Comparison of ENCODE assay signal across 17 cellular contexts in the genomic region with DNA sequence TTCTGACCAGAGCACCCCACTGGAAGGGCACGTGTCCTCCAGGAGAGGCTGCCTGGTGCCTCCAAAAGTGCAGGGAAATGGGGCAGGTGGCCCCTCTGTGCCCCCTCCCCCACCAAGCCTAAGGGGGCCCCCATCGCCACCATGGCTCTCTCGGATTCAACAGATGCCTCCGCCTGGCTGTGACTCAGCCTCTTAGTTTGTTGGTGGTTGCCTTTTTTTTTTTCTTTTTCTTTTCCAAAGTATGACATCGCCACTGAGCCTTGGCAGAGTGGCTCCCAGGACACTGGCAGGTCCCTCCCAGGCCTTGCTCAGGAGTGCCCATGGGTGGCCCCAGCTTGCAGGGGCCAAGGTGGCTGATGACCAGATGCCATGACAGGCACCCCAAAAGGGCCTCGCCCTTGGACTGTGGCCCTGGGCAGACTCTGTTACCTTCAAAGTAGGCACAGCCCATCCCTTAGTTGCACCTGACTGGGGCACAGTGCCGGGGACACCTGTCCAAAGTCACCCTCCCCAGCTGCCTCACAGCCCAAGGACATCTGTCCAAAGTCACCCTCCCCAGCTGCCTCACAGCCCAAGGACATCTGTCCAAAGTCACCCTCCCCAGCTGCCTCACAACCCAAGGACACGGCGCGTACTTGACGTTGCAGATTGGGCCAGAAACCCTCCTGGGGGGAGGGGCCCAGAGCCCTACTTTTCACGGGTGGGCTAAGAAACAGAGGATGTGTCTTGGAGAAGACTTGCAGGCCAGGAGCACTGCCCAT. TPM values are rescaled to one million over a fixed set of nuclear protein-coding genes. Genes with fewer than 3 reads are reported as not detected.
DNase-seq lines count a peak whose midpoint lies in the region.
"Had no signal": no experiment of that assay in that cellular context is flagged by ENCODE, and none has a peak within 500 bp of the region (broad histone marks: within the 10 kb centered on the region; RNA-seq: fewer than 3 reads in every experiment).

No MANE protein-coding gene starts in this region.

- peak; percentile 41 for DNase-seq in A172 (ENCODE audit: low spot score)
- DNase-seq in GM03348 (ENCODE audit: low spot score) = peak; percentile 62
- DNase-seq in SHP77 treated with DMSO at 0.1 percent for 48 hours (lab: John Stamatoyannopoulos, UW) = peak; percentile 39
- DNase-seq in fibroblast of peridontal ligament (ENCODE audit: extremely low read depth) = peak; percentile 22
- no peak for DNase-seq in DMS114 treated with DMSO at 0.1 percent for 48 hours (lab: John Stamatoyannopoulos, UW; ENCODE audit: unreplicated experiment)
- DNase-seq in activated CD4-positive, alpha-beta T cell treated with anti-CD3 and anti-CD28 coated beads for 4 hours = no peak
- DNase-seq in posterior cingulate gyrus = no peak
- DNase-seq in effector CD4-positive, alpha-beta T cell = no peak
- DNase-seq: activated CD8-positive, alpha-beta T cell treated with anti-CD3 and anti-CD28 coated beads for 36 hours; activated T-cell treated with anti-CD3 and anti-CD28 coated beads, Interleukin-2, amount 50 U/mL, for 4 hours; effector memory CD4-positive, alpha-beta T cell; GF-D8; midbrain; NCI-H1092 treated with DMSO at 0.1 percent for 48 hours; retina; stimulated activated CD4-positive, alpha-beta T cell treated with anti-CD3 and anti-CD28 coated beads, Interleukin-15, amount 100 ng/mL, for 24 hours; stimulated activated naive CD8-positive, alpha-beta T cell treated with anti-CD3 and anti-CD28 coated beads, Interleukin-15, Interleukin-2, amounts not matched to agents 100 U/mL and 50 U/mL, for 24 hours had no signal

- intact Hi-C loops in posterior cingulate gyrus (cut with DNase I) = no loop called here

RNA-seq across cellular contexts. Expression of a gene that starts 29.6 kb away (rescaled TPM):
- total RNA-seq in A172 (2014; rRNA removed; shearing (Covaris generic)) = 0.46 and 0.53 TPM in 2 replicates

RNA-seq across cellular contexts. Expression of a gene that starts 31.9 kb away (rescaled TPM):
- total RNA-seq in A172 (2014; rRNA removed; shearing (Covaris generic)) = 19.9 and 60.1 TPM in 2 replicates

Comparison
In these comparisons a context has a peak if more than half of its experiments do, and no peak if none do; other contexts are left out.
1. DNase-seq: peak in A172 (single experiment), GM03348 (single experiment), SHP77 treated with DMSO at 0.1 percent for 48 hours (single experiment) and fibroblast of peridontal ligament (single experiment); none in DMS114 treated with DMSO at 0.1 percent for 48 hours (single experiment), activated CD4-positive, alpha-beta T cell treated with anti-CD3 and anti-CD28 coated beads for 4 hours (0 of 2), posterior cingulate gyrus (0 of 10) and effector CD4-positive, alpha-beta T cell (single experiment).